In the genomic region with DNA sequence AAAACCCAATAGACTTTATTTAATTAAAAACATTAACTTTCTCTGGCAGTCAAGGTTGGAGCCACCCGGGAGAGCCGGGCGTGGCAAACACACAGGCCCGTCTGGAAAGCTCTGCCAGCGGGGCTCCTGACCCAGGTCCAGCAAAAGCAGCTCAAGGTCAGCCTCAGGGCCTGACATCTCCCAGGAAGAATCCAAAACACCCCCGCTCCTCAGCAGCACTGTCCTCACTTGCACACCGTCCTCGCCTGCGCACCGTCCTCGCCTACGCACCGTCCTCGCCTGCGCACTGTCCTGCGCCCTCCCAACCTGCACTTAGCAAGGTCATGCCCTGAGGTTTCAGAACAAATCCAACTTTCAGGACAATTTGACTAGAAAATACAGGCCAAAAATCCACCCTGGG, we compare ENCODE assay signal across 25 cellular contexts. TPM values are rescaled to one million over a fixed set of nuclear protein-coding genes. Genes with fewer than 3 reads are reported as not detected.
"Had no signal": no experiment of that assay in that cellular context is flagged by ENCODE, and none has a peak within 500 bp of the region (broad histone marks: within the 10 kb centered on the region; RNA-seq: fewer than 3 reads in every experiment).

No MANE protein-coding gene starts in this region.

- H3K36me3 Mint-ChIP-seq: memory B cell, mesothelial cell of epicardium, naive B cell, type B pancreatic cell had no signal

- H3K27ac ChIP-seq: epithelial cell of prostate, esophagus muscularis mucosa, gastroesophageal sphincter, hepatocyte, left ventricle myocardium inferior, lower lobe of right lung, sigmoid colon, skin epidermis, thyroid gland had no signal

- H3K79me2 ChIP-seq: hepatocyte had no signal

- H3K4me2 ChIP-seq: hepatocyte had no signal

- DNase-seq: cortex of kidney; effector memory CD4-positive, alpha-beta T cell; foreskin fibroblast; head of caudate nucleus; kidney; left cardiac atrium; left ventricle myocardium inferior; lower lobe of right lung; naive B cell; sigmoid colon; stimulated activated CD4-positive, alpha-beta T cell treated with anti-CD3 and anti-CD28 coated beads, Interleukin-2, amount 100 ng/mL, for 24 hours; stimulated activated CD4-positive, alpha-beta T cell treated with anti-CD3 and anti-CD28 coated beads, Interleukin-4, amount 100 ng/mL, for 4 hours; stimulated activated naive CD4-positive, alpha-beta T cell; thyroid gland had no signal

- H3K9me3 Mint-ChIP-seq: memory B cell, mesothelial cell of epicardium, naive B cell, nephron, type B pancreatic cell had no signal

- H2AFZ ChIP-seq: hepatocyte had no signal

- FAIRE-seq: endometrium, kidney, urothelium cell line had no signal

- H3K27me3 ChIP-seq: hepatocyte, thyroid gland had no signal

- H3K4me1 Mint-ChIP-seq: memory B cell, mesothelial cell of epicardium, naive B cell had no signal

- H3K4me3 ChIP-seq: esophagus muscularis mucosa, gastroesophageal sphincter, hepatocyte, left ventricle myocardium inferior, lower lobe of right lung, sigmoid colon, skin epidermis, thyroid gland had no signal

- H3K9me3 ChIP-seq: esophagus muscularis mucosa, gastroesophageal sphincter, left ventricle myocardium inferior, lower lobe of right lung, sigmoid colon, thyroid gland had no signal

- ATAC-seq: gastroesophageal sphincter, lower lobe of right lung had no signal

- H3K36me3 ChIP-seq: esophagus muscularis mucosa, gastroesophageal sphincter, left ventricle myocardium inferior, lower lobe of right lung, sigmoid colon, thyroid gland had no signal

- H3K4me3 Mint-ChIP-seq: memory B cell, mesothelial cell of epicardium, naive B cell, nephron, type B pancreatic cell had no signal

- H3K27ac Mint-ChIP-seq: memory B cell, mesothelial cell of epicardium, naive B cell, nephron, type B pancreatic cell had no signal

- H3K4me1 ChIP-seq: esophagus muscularis mucosa, gastroesophageal sphincter, left ventricle myocardium inferior, lower lobe of right lung, sigmoid colon, thyroid gland had no signal

RNA-seq across cellular contexts. Expression of gene NPTX1, which starts 36.8 kb away (rescaled TPM):
- total RNA-seq: left cardiac atrium, left ventricle myocardium inferior had no signal
